In genomic region chr20:13317439-13317838, GRCh38 we compare ENCODE assay signal across 28 cellular contexts.
"Had no signal": no experiment of that assay in that cellular context is flagged by ENCODE, and none has a peak within 500 bp of the region (broad histone marks: within the 10 kb centered on the region; RNA-seq: fewer than 3 reads in every experiment).

No MANE protein-coding gene starts in this region.

- DNase-seq: stimulated activated CD4-positive, alpha-beta T cell treated with anti-CD3 and anti-CD28 coated beads, Interleukin-2, amount 100 ng/mL, for 24 hours; stimulated activated CD4-positive, alpha-beta T cell treated with anti-CD3 and anti-CD28 coated beads, Interleukin-2, amount 100 ng/mL, for 48 hours; stimulated activated CD4-positive, alpha-beta T cell treated with anti-CD3 and anti-CD28 coated beads, Interleukin-4, amount 100 ng/mL, for 1 hour; stimulated activated CD4-positive, alpha-beta T cell treated with anti-CD3 and anti-CD28 coated beads, Interleukin-4, amount 100 ng/mL, for 24 hours; stimulated activated CD4-positive, alpha-beta T cell treated with anti-CD3 and anti-CD28 coated beads, Interleukin-4, amount 100 ng/mL, for 4 hours; stimulated activated CD8-positive, alpha-beta memory T cell treated with anti-CD3 and anti-CD28 coated beads, Interleukin-4, amount 100 ng/mL, for 48 hours; stimulated activated naive B cell treated with anti-CD40 and anti-IgM and Interleukin-4, amounts not matched to agents 10 μg/mL and 1 μg/mL and 100 μg/mL, for 72 hours; stimulated activated naive CD4-positive, alpha-beta T cell; stimulated activated naive CD4-positive, alpha-beta T cell treated with Interleukin-2 at 50 U/mL for 16 hours; stomach; substantia nigra; testis; thyroid gland; tibial artery; transverse colon; trophoblast cell; upper lobe of left lung; upper lobe of right lung; uterus had no signal

- FAIRE-seq: urothelium cell line had no signal

- H3K36me3 Mint-ChIP-seq: stimulated activated effector memory CD8-positive, alpha-beta T cell treated with anti-CD3 and anti-CD28 coated beads, Interleukin-12 subunit alpha, Interleukin-12 subunit beta, amount 100 ng/mL, for 72 hours; stimulated activated memory B cell treated with anti-CD40 and anti-IgM and Interleukin-4, amounts not matched to agents 10 μg/mL and 1 μg/mL and 100 μg/mL, for 72 hours; type B pancreatic cell had no signal

- H3K4me1 Mint-ChIP-seq: stimulated activated effector memory CD8-positive, alpha-beta T cell treated with anti-CD3 and anti-CD28 coated beads, Interleukin-12 subunit alpha, Interleukin-12 subunit beta, amount 100 ng/mL, for 72 hours; stimulated activated memory B cell treated with anti-CD40 and anti-IgM and Interleukin-4, amounts not matched to agents 10 μg/mL and 1 μg/mL and 100 μg/mL, for 72 hours; stimulated activated naive B cell treated with anti-CD40 and anti-IgM and Interleukin-4, amounts not matched to agents 10 μg/mL and 1 μg/mL and 100 μg/mL, for 72 hours had no signal

- H3K4me3 Mint-ChIP-seq: stimulated activated effector memory CD8-positive, alpha-beta T cell treated with anti-CD3 and anti-CD28 coated beads, Interleukin-12 subunit alpha, Interleukin-12 subunit beta, amount 100 ng/mL, for 72 hours; stimulated activated memory B cell treated with anti-CD40 and anti-IgM and Interleukin-4, amounts not matched to agents 10 μg/mL and 1 μg/mL and 100 μg/mL, for 72 hours; stimulated activated naive B cell treated with anti-CD40 and anti-IgM and Interleukin-4, amounts not matched to agents 10 μg/mL and 1 μg/mL and 100 μg/mL, for 72 hours; stimulated activated naive CD8-positive, alpha-beta T cell treated with anti-CD3 and anti-CD28 coated beads, Interleukin-15, Interleukin-2, amounts not matched to agents 100 ng/mL and 50 ng/mL, for 24 hours; type B pancreatic cell had no signal

- H3K9me3 ChIP-seq: testis, thoracic aorta, thyroid gland, transverse colon, upper lobe of right lung, uterus, vagina had no signal

- H3K4me1 ChIP-seq: stomach, testis, thyroid gland, tibial artery, tibial nerve, transverse colon, upper lobe of left lung, upper lobe of right lung, vagina had no signal

- ATAC-seq: stimulated activated effector memory CD8-positive, alpha-beta T cell treated with anti-CD3 and anti-CD28 coated beads, Interleukin-12 subunit alpha, Interleukin-12 subunit beta, amount 100 ng/mL, for 72 hours; stimulated activated memory B cell treated with anti-CD40 and anti-IgM and Interleukin-4, amounts not matched to agents 10 μg/mL and 1 μg/mL and 100 μg/mL, for 72 hours; stimulated activated naive B cell treated with anti-CD40 and anti-IgM and Interleukin-4, amounts not matched to agents 10 μg/mL and 1 μg/mL and 100 μg/mL, for 72 hours; upper lobe of right lung had no signal

- H3K27me3 Mint-ChIP-seq: type B pancreatic cell had no signal

- H3K4me3 ChIP-seq: stomach, suprapubic skin, testis, thoracic aorta, thyroid gland, tibial artery, tibial nerve, transverse colon, upper lobe of left lung, upper lobe of right lung, uterus, vagina had no signal

- H3K27ac ChIP-seq: stomach, suprapubic skin, testis, thoracic aorta, thyroid gland, tibial artery, tibial nerve, transverse colon, upper lobe of left lung, upper lobe of right lung, uterus, vagina had no signal

- H3K27ac Mint-ChIP-seq: stimulated activated effector memory CD8-positive, alpha-beta T cell treated with anti-CD3 and anti-CD28 coated beads, Interleukin-12 subunit alpha, Interleukin-12 subunit beta, amount 100 ng/mL, for 72 hours; stimulated activated memory B cell treated with anti-CD40 and anti-IgM and Interleukin-4, amounts not matched to agents 10 μg/mL and 1 μg/mL and 100 μg/mL, for 72 hours; stimulated activated naive B cell treated with anti-CD40 and anti-IgM and Interleukin-4, amounts not matched to agents 10 μg/mL and 1 μg/mL and 100 μg/mL, for 72 hours; type B pancreatic cell had no signal
